Comparison of ENCODE assay signal across 1 cellular context in genomic region chr22:24145446-24146189, GRCh38.
TF ChIP-seq lines count a peak whose summit lies in the region.

No MANE protein-coding gene starts in this region.

TF ChIP-seq in H1, 55 proteins besides CTCF, POLR2A, EP300 and RAD21:
- TF ChIP-seq SRF (IDR thresholded peaks at IDR 0.05; ENCODE audit: low read depth, low read length) (no peak), TEAD4 (IDR thresholded peaks at IDR 0.05; ENCODE audit: low read depth, low read length) (no peak), SIX5 (IDR thresholded peaks at IDR 0.05; ENCODE audit: low read depth, low read length) (no peak), TCF12 (IDR thresholded peaks at IDR 0.05; ENCODE audit: low read depth, low read length) (no peak), SP4 (IDR thresholded peaks at IDR 0.05; ENCODE audit: low read length) (no peak), FOSL1 (IDR thresholded peaks at IDR 0.05; ENCODE audit: insufficient read depth, low read depth, low read length) (no peak), USF2 (IDR thresholded peaks at IDR 0.05; ENCODE audit: low read length) (no peak), NRF1 (IDR thresholded peaks at IDR 0.05; ENCODE audit: low read depth, low read length) (no peak), SP1 (IDR thresholded peaks at IDR 0.05; ENCODE audit: low read depth, low read length) (no peak), CREB1 (IDR thresholded peaks at IDR 0.05) (no peak), SIN3A (conservative IDR thresholded peaks at IDR 0.05 in 1 of 2, IDR thresholded peaks at IDR 0.05 in 1 of 2; ENCODE audit: low read depth in 1 of 2, low read length in 2 of 2) (no peak), TAF1 (IDR thresholded peaks at IDR 0.05; ENCODE audit: low read depth, low read length) (no peak)
